In genomic region chr18:50967714-50968661, GRCh38 we compare ENCODE assay signal across 8 cellular contexts. TPM values are rescaled to one million over a fixed set of nuclear protein-coding genes. Genes with fewer than 3 reads are reported as not detected.
DNase-seq lines count a peak whose midpoint lies in the region; ATAC-seq and TF ChIP-seq lines count a peak whose summit lies in the region.

A gene with protein sequence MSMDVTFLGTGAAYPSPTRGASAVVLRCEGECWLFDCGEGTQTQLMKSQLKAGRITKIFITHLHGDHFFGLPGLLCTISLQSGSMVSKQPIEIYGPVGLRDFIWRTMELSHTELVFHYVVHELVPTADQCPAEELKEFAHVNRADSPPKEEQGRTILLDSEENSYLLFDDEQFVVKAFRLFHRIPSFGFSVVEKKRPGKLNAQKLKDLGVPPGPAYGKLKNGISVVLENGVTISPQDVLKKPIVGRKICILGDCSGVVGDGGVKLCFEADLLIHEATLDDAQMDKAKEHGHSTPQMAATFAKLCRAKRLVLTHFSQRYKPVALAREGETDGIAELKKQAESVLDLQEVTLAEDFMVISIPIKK (plus strand): TSS chr18:50968040. CDS start chr18:50974405, 6,365 bp downstream.

- no peak for TF ChIP-seq CTCF in colonic mucosa (IDR thresholded peaks at IDR 0.05)

- peak; percentile 77 for DNase-seq in Ammon's horn (ENCODE audit: low spot score)
- DNase-seq in NCI-H446 treated with DMSO at 0.1 percent for 48 hours (lab: John Stamatoyannopoulos, UW) = peak; percentile 50
- DNase-seq in activated CD4-positive, alpha-beta T cell treated with anti-CD3 and anti-CD28 coated beads for 48 hours = peak; percentile 68
- peak; percentile 72 for DNase-seq in colonic mucosa
- peak; percentile 94 for DNase-seq in left kidney (ENCODE audit: low read depth, low spot score)
- DNase-seq in stimulated activated CD4-positive, alpha-beta T cell treated with anti-CD3 and anti-CD28 coated beads, Interleukin-2, amount 100 ng/mL, for 24 hours = peak; percentile 63 to 69

- H3K27ac ChIP-seq in colonic mucosa = peak within 1 kb of the TSS; percentile 97

- H3K27me3 ChIP-seq in colonic mucosa = no peaks in the 10 kb centered on the region

- intact Hi-C loops in colonic mucosa (cut with DNase I) = loop anchor here (5.0 kb wide), 1 partner anchor 59 kb away; no protein-coding TSS in a partner anchor

- peak within 1 kb of the TSS; percentile 96 for H3K4me3 ChIP-seq in colonic mucosa

- peak within 1 kb of the TSS; percentile 90 to 100 for H3K9ac ChIP-seq in colonic mucosa (ENCODE audit: low read depth in 2 of 2, low read length in 2 of 2)

- ATAC-seq in GM19023 (IDR thresholded peaks at IDR 0.05; ENCODE audit: unreplicated experiment) = peak; percentile 93
- ATAC-seq in HG03196 (IDR thresholded peaks at IDR 0.05; ENCODE audit: unreplicated experiment) = peak; percentile 95

- H3K9me3 ChIP-seq in colonic mucosa = no peaks in the 10 kb centered on the region

- no peaks in the 10 kb centered on the region for H3K36me3 ChIP-seq in colonic mucosa

- H3K4me1 ChIP-seq in colonic mucosa = peaks cover 6% of the 10 kb centered on the region

RNA-seq across cellular contexts. Expression of the gene that starts here (rescaled TPM):
- total RNA-seq in colonic mucosa = 10 to 100 TPM in 1 of 2 donors, 1 to 10 TPM in 1; 7.0 to 11.3 TPM

Comparison
In these comparisons a context has a peak if more than half of its experiments do, and no peak if none do; other contexts are left out.
1. Peak in every context shown above with its lines: DNase-seq, ATAC-seq, H3K4me3 ChIP-seq and H3K27ac ChIP-seq.